Comparison of ENCODE assay signal across 1 cellular context in the genomic region with DNA sequence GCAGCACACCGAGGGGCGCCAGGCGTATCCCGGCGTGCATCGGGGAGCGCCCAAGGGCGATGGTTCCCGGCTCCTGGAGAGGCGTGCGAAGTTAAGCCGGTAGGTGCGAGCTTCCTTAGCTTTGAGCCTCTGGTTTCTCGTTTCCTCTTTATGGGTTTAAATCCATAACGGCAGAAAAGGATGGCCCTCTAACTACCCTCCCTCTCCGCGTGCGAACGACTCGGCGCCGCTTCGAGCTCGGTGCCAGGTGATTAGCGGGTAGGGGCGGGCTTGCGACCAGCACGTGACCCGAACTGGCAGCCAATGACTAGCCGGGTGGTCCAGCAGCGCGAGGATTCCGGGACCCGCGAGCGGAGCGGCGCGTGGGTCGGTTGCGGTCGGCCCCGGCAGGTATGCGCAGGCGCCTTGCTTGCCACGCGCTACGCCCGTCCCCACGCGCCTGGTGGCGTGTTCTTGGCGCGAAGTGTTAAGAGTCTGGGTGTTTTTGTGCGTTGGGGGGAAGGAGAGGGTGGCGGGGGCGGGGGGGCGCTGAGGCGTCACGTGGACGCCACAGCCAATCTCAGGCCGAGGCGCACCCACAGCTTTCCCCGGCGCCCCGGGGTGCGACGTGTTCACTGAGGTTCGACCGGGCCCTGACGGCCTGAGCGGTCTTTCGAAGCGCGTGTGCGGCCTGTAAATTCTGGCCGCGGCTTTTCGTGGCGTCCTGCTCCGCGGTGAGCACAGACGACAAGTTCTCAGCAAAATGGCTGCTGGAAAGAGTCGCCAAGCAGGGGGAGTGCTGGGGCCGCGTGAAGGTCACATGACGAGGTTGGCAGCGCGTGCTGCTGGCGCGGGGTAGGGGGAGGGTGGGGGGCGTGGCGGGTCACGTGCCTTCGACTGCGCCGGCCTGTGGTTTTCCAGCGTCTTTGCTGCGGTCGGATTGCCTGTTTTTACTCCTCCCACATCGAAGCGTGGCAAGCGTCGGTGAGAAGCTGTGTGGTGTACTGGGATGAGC.
TF ChIP-seq lines count a peak whose summit lies in the region.

No MANE protein-coding gene starts in this region.

TF ChIP-seq in HepG2, 621 proteins besides CTCF, POLR2A, EP300 and RAD21 (continued from another document):
- TF ChIP-seq, protein P1, sequence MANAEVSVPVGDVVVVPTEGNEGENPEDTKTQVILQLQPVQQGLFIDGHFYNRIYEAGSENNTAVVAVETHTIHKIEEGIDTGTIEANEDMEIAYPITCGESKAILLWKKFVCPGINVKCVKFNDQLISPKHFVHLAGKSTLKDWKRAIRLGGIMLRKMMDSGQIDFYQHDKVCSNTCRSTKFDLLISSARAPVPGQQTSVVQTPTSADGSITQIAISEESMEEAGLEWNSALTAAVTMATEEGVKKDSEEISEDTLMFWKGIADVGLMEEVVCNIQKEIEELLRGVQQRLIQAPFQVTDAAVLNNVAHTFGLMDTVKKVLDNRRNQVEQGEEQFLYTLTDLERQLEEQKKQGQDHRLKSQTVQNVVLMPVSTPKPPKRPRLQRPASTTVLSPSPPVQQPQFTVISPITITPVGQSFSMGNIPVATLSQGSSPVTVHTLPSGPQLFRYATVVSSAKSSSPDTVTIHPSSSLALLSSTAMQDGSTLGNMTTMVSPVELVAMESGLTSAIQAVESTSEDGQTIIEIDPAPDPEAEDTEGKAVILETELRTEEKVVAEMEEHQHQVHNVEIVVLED (CRISPR knock-in tag; IDR thresholded peaks at IDR 0.05; ENCODE audit: borderline replicate concordance), result peak; percentile 79
- no peak; the same call in 1 of the 2 replicates for TF ChIP-seq ZSCAN30 (CRISPR knock-in tag; IDR thresholded peaks at IDR 0.05)
- no peak for TF ChIP-seq ZBTB21 (CRISPR knock-in tag; IDR thresholded peaks at IDR 0.05)
- peak; percentile 99 for TF ChIP-seq ZNF30 (CRISPR knock-in tag; IDR thresholded peaks at IDR 0.05)
- TF ChIP-seq ZNF782 (CRISPR knock-in tag; IDR thresholded peaks at IDR 0.05; ENCODE audit: borderline replicate concordance), result peak; percentile 85; the same call in 1 of the 2 replicates
- peak; percentile 6; the same call in 1 of the 2 replicates for TF ChIP-seq SP140L (CRISPR knock-in tag; IDR thresholded peaks at IDR 0.05; ENCODE audit: borderline replicate concordance)
- peak; percentile 93 for TF ChIP-seq HOXA3 (CRISPR knock-in tag; IDR thresholded peaks at IDR 0.05)
- no peak for TF ChIP-seq ZNF652 (CRISPR knock-in tag; IDR thresholded peaks at IDR 0.05; ENCODE audit: borderline replicate concordance, low read depth)
- peak; percentile 75; the same call in 1 of the 2 replicates for TF ChIP-seq ZKSCAN8 (CRISPR knock-in tag; IDR thresholded peaks at IDR 0.05; ENCODE audit: borderline replicate concordance)
- no peak for TF ChIP-seq TAF15 (IDR thresholded peaks at IDR 0.05; ENCODE audit: low read depth, low read length, poor library complexity, severe bottlenecking)
- TF ChIP-seq AKAP8 (CRISPR knock-in tag; IDR thresholded peaks at IDR 0.05), result no peak
- TF ChIP-seq, protein P2, sequence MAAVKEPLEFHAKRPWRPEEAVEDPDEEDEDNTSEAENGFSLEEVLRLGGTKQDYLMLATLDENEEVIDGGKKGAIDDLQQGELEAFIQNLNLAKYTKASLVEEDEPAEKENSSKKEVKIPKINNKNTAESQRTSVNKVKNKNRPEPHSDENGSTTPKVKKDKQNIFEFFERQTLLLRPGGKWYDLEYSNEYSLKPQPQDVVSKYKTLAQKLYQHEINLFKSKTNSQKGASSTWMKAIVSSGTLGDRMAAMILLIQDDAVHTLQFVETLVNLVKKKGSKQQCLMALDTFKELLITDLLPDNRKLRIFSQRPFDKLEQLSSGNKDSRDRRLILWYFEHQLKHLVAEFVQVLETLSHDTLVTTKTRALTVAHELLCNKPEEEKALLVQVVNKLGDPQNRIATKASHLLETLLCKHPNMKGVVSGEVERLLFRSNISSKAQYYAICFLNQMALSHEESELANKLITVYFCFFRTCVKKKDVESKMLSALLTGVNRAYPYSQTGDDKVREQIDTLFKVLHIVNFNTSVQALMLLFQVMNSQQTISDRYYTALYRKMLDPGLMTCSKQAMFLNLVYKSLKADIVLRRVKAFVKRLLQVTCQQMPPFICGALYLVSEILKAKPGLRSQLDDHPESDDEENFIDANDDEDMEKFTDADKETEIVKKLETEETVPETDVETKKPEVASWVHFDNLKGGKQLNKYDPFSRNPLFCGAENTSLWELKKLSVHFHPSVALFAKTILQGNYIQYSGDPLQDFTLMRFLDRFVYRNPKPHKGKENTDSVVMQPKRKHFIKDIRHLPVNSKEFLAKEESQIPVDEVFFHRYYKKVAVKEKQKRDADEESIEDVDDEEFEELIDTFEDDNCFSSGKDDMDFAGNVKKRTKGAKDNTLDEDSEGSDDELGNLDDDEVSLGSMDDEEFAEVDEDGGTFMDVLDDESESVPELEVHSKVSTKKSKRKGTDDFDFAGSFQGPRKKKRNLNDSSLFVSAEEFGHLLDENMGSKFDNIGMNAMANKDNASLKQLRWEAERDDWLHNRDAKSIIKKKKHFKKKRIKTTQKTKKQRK (IDR thresholded peaks at IDR 0.05; ENCODE audit: low read length), result no peak
- no peak for TF ChIP-seq NBN (conservative IDR thresholded peaks at IDR 0.05)
- TF ChIP-seq ZNF260 (CRISPR knock-in tag; IDR thresholded peaks at IDR 0.05; ENCODE audit: borderline replicate concordance, low read depth), result no peak
- TF ChIP-seq BHLHE40 (IDR thresholded peaks at IDR 0.05; ENCODE audit: low read length), result peak; percentile 90
- peak; percentile 95 for TF ChIP-seq IRX3 (CRISPR knock-in tag; IDR thresholded peaks at IDR 0.05; ENCODE audit: borderline replicate concordance, low read depth)
- peak; percentile 98 for TF ChIP-seq ZNF724P (CRISPR knock-in tag; IDR thresholded peaks at IDR 0.05; ENCODE audit: borderline replicate concordance)
- TF ChIP-seq, protein P3, sequence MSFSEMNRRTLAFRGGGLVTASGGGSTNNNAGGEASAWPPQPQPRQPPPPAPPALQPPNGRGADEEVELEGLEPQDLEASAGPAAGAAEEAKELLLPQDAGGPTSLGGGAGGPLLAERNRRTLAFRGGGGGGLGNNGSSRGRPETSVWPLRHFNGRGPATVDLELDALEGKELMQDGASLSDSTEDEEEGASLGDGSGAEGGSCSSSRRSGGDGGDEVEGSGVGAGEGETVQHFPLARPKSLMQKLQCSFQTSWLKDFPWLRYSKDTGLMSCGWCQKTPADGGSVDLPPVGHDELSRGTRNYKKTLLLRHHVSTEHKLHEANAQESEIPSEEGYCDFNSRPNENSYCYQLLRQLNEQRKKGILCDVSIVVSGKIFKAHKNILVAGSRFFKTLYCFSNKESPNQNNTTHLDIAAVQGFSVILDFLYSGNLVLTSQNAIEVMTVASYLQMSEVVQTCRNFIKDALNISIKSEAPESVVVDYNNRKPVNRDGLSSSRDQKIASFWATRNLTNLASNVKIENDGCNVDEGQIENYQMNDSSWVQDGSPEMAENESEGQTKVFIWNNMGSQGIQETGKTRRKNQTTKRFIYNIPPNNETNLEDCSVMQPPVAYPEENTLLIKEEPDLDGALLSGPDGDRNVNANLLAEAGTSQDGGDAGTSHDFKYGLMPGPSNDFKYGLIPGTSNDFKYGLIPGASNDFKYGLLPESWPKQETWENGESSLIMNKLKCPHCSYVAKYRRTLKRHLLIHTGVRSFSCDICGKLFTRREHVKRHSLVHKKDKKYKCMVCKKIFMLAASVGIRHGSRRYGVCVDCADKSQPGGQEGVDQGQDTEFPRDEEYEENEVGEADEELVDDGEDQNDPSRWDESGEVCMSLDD (CRISPR knock-in tag; IDR thresholded peaks at IDR 0.05; ENCODE audit: borderline replicate concordance), result no peak
- TF ChIP-seq ZNF639 (CRISPR knock-in tag; conservative IDR thresholded peaks at IDR 0.05), result peak; percentile 61; the same call in 1 of the 2 replicates
- TF ChIP-seq MLX (CRISPR knock-in tag; IDR thresholded peaks at IDR 0.05), result peak; percentile 68
- no peak for TF ChIP-seq PTBP1 (IDR thresholded peaks at IDR 0.05; ENCODE audit: low read depth, low read length, poor library complexity, severe bottlenecking)
- TF ChIP-seq MTA3 (CRISPR knock-in tag; IDR thresholded peaks at IDR 0.05), result no peak
- TF ChIP-seq ZNF772 (CRISPR knock-in tag; IDR thresholded peaks at IDR 0.05), result peak; percentile 93; the same call in 1 of the 2 replicates
- peak; percentile 97 for TF ChIP-seq NFAT5 (CRISPR knock-in tag; IDR thresholded peaks at IDR 0.05)
- TF ChIP-seq STAG1 (CRISPR knock-in tag; IDR thresholded peaks at IDR 0.05), result no peak; the same call in 1 of the 2 replicates
- TF ChIP-seq ZNF274 (CRISPR knock-in tag; IDR thresholded peaks at IDR 0.05), result peak; percentile 98
- no peak for TF ChIP-seq FOXP1 (IDR thresholded peaks at IDR 0.05)
- TF ChIP-seq FOXP1 (CRISPR knock-in tag; IDR thresholded peaks at IDR 0.05), result no peak
- peak; percentile 86 for TF ChIP-seq NFYB (CRISPR knock-in tag; IDR thresholded peaks at IDR 0.05)
- TF ChIP-seq NFIC (IDR thresholded peaks at IDR 0.05; ENCODE audit: low read length), result no peak
- no peak for TF ChIP-seq ZNF549 (CRISPR knock-in tag; IDR thresholded peaks at IDR 0.05)
- TF ChIP-seq SNAPC2 (CRISPR knock-in tag; IDR thresholded peaks at IDR 0.05), result peak; percentile 95
- TF ChIP-seq SYNCRIP (IDR thresholded peaks at IDR 0.05; ENCODE audit: insufficient read depth, low read depth, low read length), result no peak
- no peak for TF ChIP-seq SKI (IDR thresholded peaks at IDR 0.05; ENCODE audit: partially characterized antibody)
- TF ChIP-seq TP53 (CRISPR knock-in tag; conservative IDR thresholded peaks at IDR 0.05), result peak; percentile 55; the same call in 1 of the 2 replicates
- TF ChIP-seq MIXL1 (CRISPR knock-in tag; IDR thresholded peaks at IDR 0.05), result no peak
- TF ChIP-seq NFE2L2 (IDR thresholded peaks at IDR 0.05; ENCODE audit: low read length), result no peak
- peak; percentile 58; the same call in 1 of the 2 replicates for TF ChIP-seq HDAC2 (CRISPR knock-in tag; IDR thresholded peaks at IDR 0.05)
- peak; percentile 51; the same call in 1 of the 2 replicates for TF ChIP-seq FOXM1 (CRISPR knock-in tag; IDR thresholded peaks at IDR 0.05)
- no peak for TF ChIP-seq SUZ12 (IDR thresholded peaks at IDR 0.05; ENCODE audit: low read depth, low read length)
- no peak for TF ChIP-seq MBNL3 (CRISPR knock-in tag; conservative IDR thresholded peaks at IDR 0.05)
- no peak for TF ChIP-seq FOXK2 (IDR thresholded peaks at IDR 0.05)
- TF ChIP-seq PAF1 (CRISPR knock-in tag; IDR thresholded peaks at IDR 0.05), result no peak
- TF ChIP-seq NCOA5 (CRISPR knock-in tag; IDR thresholded peaks at IDR 0.05), result no peak
- no peak for TF ChIP-seq CCAR2 (optimal IDR thresholded peaks at IDR 0.05; ENCODE audit: low read depth, low read length)
- peak; percentile 84; the same call in 1 of the 2 replicates for TF ChIP-seq ISX (CRISPR knock-in tag; conservative IDR thresholded peaks at IDR 0.05)
- peak; percentile 100 for TF ChIP-seq ARNT2 (CRISPR knock-in tag; IDR thresholded peaks at IDR 0.05; ENCODE audit: low read depth)
- peak; percentile 97 for TF ChIP-seq KLF11 (CRISPR knock-in tag; IDR thresholded peaks at IDR 0.05)
